14 cellular contexts compared by ENCODE assay signal in the genomic region with DNA sequence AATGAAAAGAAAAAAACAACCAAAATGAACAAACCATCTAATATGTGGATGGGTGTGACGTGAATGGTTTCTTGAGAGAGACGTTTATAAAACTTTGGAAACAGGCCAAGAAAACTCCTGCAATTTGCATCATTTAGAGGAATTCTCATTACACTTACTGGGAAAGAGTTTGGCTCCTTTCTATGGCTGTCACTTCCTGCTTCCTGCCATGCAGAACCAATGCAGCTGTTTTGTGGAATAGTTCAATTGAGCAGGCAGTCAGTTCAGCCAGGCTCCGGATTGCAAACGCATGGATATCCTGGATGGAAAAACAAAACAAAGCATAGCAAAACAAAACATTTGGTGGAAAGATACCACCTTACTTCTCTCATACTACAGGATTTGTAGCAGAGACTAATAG. TPM values are rescaled to one million over a fixed set of nuclear protein-coding genes. Genes with fewer than 3 reads are reported as not detected.
DNase-seq lines count a peak whose midpoint lies in the region; ATAC-seq and TF ChIP-seq lines count a peak whose summit lies in the region.
"Had no signal": no experiment of that assay in that cellular context is flagged by ENCODE, and none has a peak within 500 bp of the region (broad histone marks: within the 10 kb centered on the region; RNA-seq: fewer than 3 reads in every experiment).

No MANE protein-coding gene starts in this region.

- no peak for TF ChIP-seq POLR2A in adrenal gland (IDR thresholded peaks at IDR 0.05)

- H3K4me3 ChIP-seq in adrenal gland = no peak overlapping the region
- H3K4me3 ChIP-seq in fibroblast of mammary gland (ENCODE audit: control insufficient read depth, low read depth, low read length) = no peak overlapping the region
- no peak overlapping the region for H3K4me3 ChIP-seq in thoracic aorta
- no peak overlapping the region for H3K4me3 ChIP-seq in hepatocyte
- H3K4me3 ChIP-seq: HAP-1 had no signal

- TF ChIP-seq CTCF in adrenal gland (IDR thresholded peaks at IDR 0.05) (no peak), fibroblast of mammary gland (conservative IDR thresholded peaks at IDR 0.05; ENCODE audit: control insufficient read depth, insufficient read depth, low read depth, low read length) (no peak), thoracic aorta (IDR thresholded peaks at IDR 0.05) (no peak), hepatocyte (IDR thresholded peaks at IDR 0.05; ENCODE audit: poor library complexity) (no peak)

- H3K79me2 ChIP-seq in hepatocyte = no peaks in the 10 kb centered on the region

- no peaks in the 10 kb centered on the region for H3K9me2 ChIP-seq in hepatocyte (replicated peaks; ENCODE audit: insufficient read depth)

- no peak overlapping the region for H3K4me2 ChIP-seq in hepatocyte

- H3K27me3 ChIP-seq in adrenal gland (no peaks in the 10 kb centered on the region), thoracic aorta (replicated peaks; ENCODE audit: insufficient read depth) (no peaks in the 10 kb centered on the region), hepatocyte (no peaks in the 10 kb centered on the region)

- peak; percentile 36 for ATAC-seq in thoracic aorta (ENCODE audit: insufficient number of reproducible peaks, low FRiP score, low read depth)
- no peak for ATAC-seq in HG03139 (IDR thresholded peaks at IDR 0.05; ENCODE audit: unreplicated experiment)
- ATAC-seq: stimulated activated memory B cell treated with anti-CD40 and anti-IgM and Interleukin-4, amounts not matched to agents 10 μg/mL and 1 μg/mL and 100 μg/mL, for 72 hours had no signal

- H4K20me1 ChIP-seq in hepatocyte (ENCODE audit: insufficient read depth, poor library complexity, severe bottlenecking) = no peaks in the 10 kb centered on the region

- no peak overlapping the region for H2AFZ ChIP-seq in hepatocyte

- H3K27ac ChIP-seq in adrenal gland (peak overlapping the region in 2 of 5 donors; percentile 64 to 73), thoracic aorta (no peak overlapping the region), hepatocyte (no peak overlapping the region)

- intact Hi-C loops in adrenal gland (cut with DNase I) = no loop called here

- peak in 6 of 7 donors; percentile 21 to 61 (median 30) for DNase-seq in adrenal gland
- DNase-seq in fibroblast of mammary gland (ENCODE audit: low read depth) = peak; percentile 30
- peak; percentile 96 to 97 for DNase-seq in lung microvascular endothelial cell (ENCODE audit: low read depth in 2 of 2)
- DNase-seq in thoracic aorta (ENCODE audit: low spot score) = no peak
- no peak for DNase-seq in hepatocyte (ENCODE audit: low spot score)
- no peak for DNase-seq in HuH-7 (ENCODE audit: low spot score)
- DNase-seq: activated gamma-delta T cell; central memory CD4-positive, alpha-beta T cell; NCI-H510A; occipital lobe; stimulated activated CD4-positive, alpha-beta T cell treated with anti-CD3 and anti-CD28 coated beads, Interleukin-2, amount 100 ng/mL, for 48 hours had no signal

- H3K36me3 ChIP-seq in adrenal gland (replicated peaks in 1 of 2) (no peaks in the 10 kb centered on the region), thoracic aorta (peaks cover 7% of the 10 kb centered on the region), hepatocyte (replicated peaks; ENCODE audit: insufficient read depth, low read depth) (no peaks in the 10 kb centered on the region)
- H3K36me3 ChIP-seq: HAP-1 had no signal

- H3K9me3 ChIP-seq in adrenal gland (replicated peaks in 1 of 3) (no peaks in the 10 kb centered on the region), thoracic aorta (no peaks in the 10 kb centered on the region), hepatocyte (ENCODE audit: low read depth) (no peaks in the 10 kb centered on the region)
- H3K9me3 ChIP-seq: HAP-1 had no signal

- WGBS in adrenal gland, 4 donors = 52 to 67% (median 58%) methylated on average over 4 of the region's 4 CpGs
- WGBS in hepatocyte (ENCODE audit: low lambda C conversion rate, missing lambda C conversion rate) = 79% methylated on average over 4 of the region's 4 CpGs

- H3K4me1 ChIP-seq in adrenal gland (replicated peaks in 1 of 2) (peaks cover 0 to 5% of the 10 kb centered on the region in 2 donors), thoracic aorta (ENCODE audit: control insufficient read depth in 1 of 2, low read depth in 2 of 2) (no peaks in the 10 kb centered on the region), hepatocyte (ENCODE audit: insufficient read depth) (peaks cover under 1% of the 10 kb centered on the region)
- H3K4me1 ChIP-seq: HAP-1 had no signal

RNA-seq across cellular contexts. Expression of gene FAM114A2, which starts 36.6 kb away (rescaled TPM):
- 10 to 100 TPM; 14.0 to 43.7 (median 25.1) TPM for total RNA-seq in adrenal gland
- 10 to 100 TPM in 2 of 3 donors, 1 to 10 TPM in 1; 6.5 to 32.7 (median 11.2) TPM for polyA plus RNA-seq in adrenal gland
- total RNA-seq in lung microvascular endothelial cell = 21.4 and 27.4 TPM in 2 replicates
- 10 to 100 TPM; 33.2 to 43.6 TPM for total RNA-seq in thoracic aorta
- 19.7 and 22.8 TPM in 2 replicates for total RNA-seq in hepatocyte
- 12.0 and 13.0 TPM in 2 replicates for polyA plus RNA-seq in hepatocyte

RNA-seq across cellular contexts. Expression of gene MFAP3, which starts 36.7 kb away (rescaled TPM):
- 10 to 100 TPM; 23.4 to 46.5 (median 31.9) TPM for total RNA-seq in adrenal gland
- polyA plus RNA-seq in adrenal gland = 10 to 100 TPM in 1 of 3 donors, 1 to 10 TPM in 2; 1.4 to 26.6 (median 2.2) TPM
- total RNA-seq in lung microvascular endothelial cell = 104 and 136 TPM in 2 replicates
- total RNA-seq in thoracic aorta = 10 to 100 TPM; 40.2 to 73.7 TPM
- 65.4 and 82.2 TPM in 2 replicates for total RNA-seq in hepatocyte
- polyA plus RNA-seq in hepatocyte = 12.3 and 14.4 TPM in 2 replicates

Comparison
In these comparisons a context has a peak if more than half of its experiments do, and no peak if none do; other contexts are left out.
1. DNase-seq: peak in adrenal gland (6 of 7), fibroblast of mammary gland (single experiment) and lung microvascular endothelial cell (2 of 2); none in thoracic aorta (single experiment), hepatocyte (single experiment) and HuH-7 (single experiment).